ENCODE assay signal across 8 cellular contexts in the genomic region with DNA sequence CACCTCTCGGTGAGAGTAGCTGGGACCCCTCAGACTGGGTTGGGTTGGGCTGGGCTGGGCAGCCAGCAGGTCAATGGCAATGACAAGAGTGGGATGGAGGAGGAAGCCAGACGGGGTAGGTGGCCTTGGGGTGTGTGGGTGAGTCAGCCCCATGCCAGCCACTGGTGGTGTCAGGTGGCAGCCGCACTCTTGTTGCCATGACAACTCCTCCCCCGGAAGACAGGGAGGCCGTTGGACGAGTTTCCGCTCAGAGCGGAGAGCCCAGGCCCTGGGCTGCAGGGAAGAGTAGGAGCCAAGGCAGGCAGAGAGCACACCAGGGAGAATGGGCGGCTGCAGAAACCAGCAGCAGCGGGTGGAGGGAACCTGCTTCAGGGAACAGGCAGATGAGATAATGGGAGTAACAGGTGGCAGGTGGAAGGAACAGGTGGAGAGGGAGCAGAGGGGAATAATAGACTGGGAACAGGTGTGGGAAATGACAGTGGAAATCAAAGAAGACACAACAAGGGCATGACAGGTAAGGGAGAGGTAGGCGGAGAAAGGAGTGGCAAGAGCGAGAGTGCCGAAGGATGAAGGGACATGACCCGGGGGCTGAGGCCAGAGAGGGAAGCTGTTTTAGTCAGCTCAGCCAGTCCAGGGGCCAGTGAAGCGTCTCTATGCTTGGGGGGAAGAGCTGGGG. TPM values are rescaled to one million over a fixed set of nuclear protein-coding genes. Genes with fewer than 3 reads are reported as not detected.
A peak's percentile ranks its signal among the peaks of the same experiment; 100 is the strongest.
DNase-seq lines count a peak whose midpoint lies in the region; ATAC-seq and TF ChIP-seq lines count a peak whose summit lies in the region.

No MANE protein-coding gene starts in this region.

- H3K9ac ChIP-seq in colonic mucosa (ENCODE audit: low read depth in 2 of 2, low read length in 2 of 2), result no peak overlapping the region

- H3K27ac Mint-ChIP-seq in nephron progenitor cell, result peak overlapping the region; percentile 97

- WGBS in tibial nerve, 2 donors, result 52 to 63% methylated on average over 15 of the region's 15 CpGs

- H3K9me3 ChIP-seq in colonic mucosa (no peaks in the 10 kb centered on the region), tibial nerve (no peaks in the 10 kb centered on the region)

- H3K4me3 Mint-ChIP-seq in nephron progenitor cell, result peak overlapping the region; percentile 75

- no peaks in the 10 kb centered on the region for H3K36me3 ChIP-seq in colonic mucosa
- no peaks in the 10 kb centered on the region for H3K36me3 ChIP-seq in tibial nerve

- H3K9me3 Mint-ChIP-seq in nephron progenitor cell, result no peaks in the 10 kb centered on the region

- no peak overlapping the region for H3K4me3 ChIP-seq in colonic mucosa
- H3K4me3 ChIP-seq in tibial nerve, result no peak overlapping the region

- H3K4me1 ChIP-seq in colonic mucosa (no peaks in the 10 kb centered on the region), tibial nerve (no peaks in the 10 kb centered on the region)

- peaks cover 80% of the 10 kb centered on the region for H3K4me1 Mint-ChIP-seq in nephron progenitor cell

- peaks cover under 1% of the 10 kb centered on the region for H3K27me3 ChIP-seq in colonic mucosa
- peaks cover 0 to 18% of the 10 kb centered on the region in 2 donors for H3K27me3 ChIP-seq in tibial nerve

- peak; percentile 94 for DNase-seq in A172 (ENCODE audit: low spot score)
- DNase-seq in HS-27A (ENCODE audit: low read depth), result peak; percentile 57
- DNase-seq in RKO (ENCODE audit: low spot score), result peak; percentile 41
- DNase-seq in colonic mucosa, result peak; percentile 73
- DNase-seq in nephron progenitor cell, result peak; percentile 78
- DNase-seq in tibial nerve (ENCODE audit: low spot score in 2 of 2), result no peak
- DNase-seq in NCI-H446 (lab: John Stamatoyannopoulos, UW), result no peak

- H3K36me3 Mint-ChIP-seq in nephron progenitor cell (ENCODE audit: low read depth), result peaks cover 13% of the 10 kb centered on the region

- H3K27me3 Mint-ChIP-seq in nephron progenitor cell (ENCODE audit: low read depth, poor library complexity), result no peaks in the 10 kb centered on the region

- TF ChIP-seq CTCF in colonic mucosa (IDR thresholded peaks at IDR 0.05) (no peak), nephron progenitor cell (IDR thresholded peaks at IDR 0.05) (no peak), tibial nerve (IDR thresholded peaks at IDR 0.05) (no peak)

- TF ChIP-seq POLR2A in tibial nerve (IDR thresholded peaks at IDR 0.05), result no peak

- H3K27ac ChIP-seq in colonic mucosa, result no peak overlapping the region
- H3K27ac ChIP-seq in tibial nerve, result no peak overlapping the region

- no peak for TF ChIP-seq EP300 in tibial nerve (IDR thresholded peaks at IDR 0.05)

- intact Hi-C loops in colonic mucosa (cut with DNase I), result loop anchor here (2.0 kb wide), 1 partner anchor 22 kb away; no protein-coding TSS in a partner anchor

- ATAC-seq in HG03521 (IDR thresholded peaks at IDR 0.05; ENCODE audit: unreplicated experiment), result no peak

RNA-seq across cellular contexts. Expression of a gene that starts 8.7 kb away (rescaled TPM):
- total RNA-seq in A172 (2014; rRNA removed; shearing (Covaris generic)), result 31.6 and 33.4 TPM in 2 replicates
- total RNA-seq in colonic mucosa, result 1 to 10 TPM; 3.7 to 7.1 TPM
- 10 to 100 TPM in 2 of 4 donors, 1 to 10 TPM in 2; 3.1 to 18.3 (median 8.5) TPM for total RNA-seq in tibial nerve

RNA-seq across cellular contexts. Expression of a gene that starts 42.7 kb away (rescaled TPM):
- 24.9 and 27.7 TPM in 2 replicates for total RNA-seq in A172 (2014; rRNA removed; shearing (Covaris generic))
- total RNA-seq in colonic mucosa, result 10 to 100 TPM; 14.1 to 16.5 TPM
- 10 to 100 TPM in 3 of 4 donors, 1 to 10 TPM in 1; 7.1 to 15.9 (median 12.2) TPM for total RNA-seq in tibial nerve

Comparison
In these comparisons a context has a peak if more than half of its experiments do, and no peak if none do; other contexts are left out.
1. DNase-seq: peak in A172 (single experiment), HS-27A (single experiment), RKO (single experiment), colonic mucosa (single experiment) and nephron progenitor cell (single experiment); none in tibial nerve (0 of 2) and NCI-H446 (0 of 2).